28 cellular contexts compared by ENCODE assay signal in genomic region chr16:1887711-1888354, GRCh38. TPM values are rescaled to one million over a fixed set of nuclear protein-coding genes. Genes with fewer than 3 reads are reported as not detected.
"Had no signal": no experiment of that assay in that cellular context is flagged by ENCODE, and none has a peak within 500 bp of the region (broad histone marks: within the 10 kb centered on the region; RNA-seq: fewer than 3 reads in every experiment).

No MANE protein-coding gene starts in this region.

- ATAC-seq: activated CD8-positive, alpha-beta T cell treated with anti-CD3 and anti-CD28 coated beads, Interleukin-2, amount 10 ng/mL, durations not matched to agents 7 days and 5 days; activated naive CD4-positive, alpha-beta T cell treated with anti-CD3 and anti-CD28 coated beads, Interleukin-2, amount 50 U/mL, for 72 hours; foreskin keratinocyte; left lung; right lobe of liver; stimulated activated naive B cell treated with anti-CD40 and anti-IgM and Interleukin-4, amounts not matched to agents 10 μg/mL and 1 μg/mL and 100 μg/mL, for 72 hours had no signal

- H3K27ac ChIP-seq: foreskin keratinocyte, left lung, parathyroid adenoma, right lobe of liver, upper lobe of left lung, WERI-Rb-1 had no signal

- H3K36me3 ChIP-seq: left lung, right lobe of liver, upper lobe of left lung, WERI-Rb-1 had no signal

- H3K4me3 ChIP-seq: left lung, right lobe of liver, upper lobe of left lung had no signal

- H3K27me3 ChIP-seq: right lobe of liver, upper lobe of left lung had no signal

- H3K4me1 ChIP-seq: foreskin keratinocyte, left lung, upper lobe of left lung had no signal

- H3K9me3 ChIP-seq: left lung, right lobe of liver, upper lobe of left lung had no signal

- DNase-seq: activated CD4-positive, alpha-beta T cell treated with anti-CD3 and anti-CD28 coated beads, Interleukin-2, amount 10 ng/mL, durations not matched to agents 7 days and 5 days; activated CD4-positive, CD25-positive, alpha-beta regulatory T cell treated with anti-CD3 and anti-CD28 coated beads, Interleukin-2, amount 50 U/mL, for 72 hours; activated CD8-positive, alpha-beta T cell treated with anti-CD3 and anti-CD28 coated beads, Interleukin-2, amount 10 ng/mL, durations not matched to agents 7 days and 5 days; dermis blood vessel endothelial cell; effector CD8-positive, alpha-beta T cell; erythroblast; foreskin keratinocyte; nucleus accumbens; small intestine; stimulated activated CD4-positive, alpha-beta T cell treated with anti-CD3 and anti-CD28 coated beads, Interleukin-15, amount 100 ng/mL, for 24 hours; stimulated activated CD4-positive, alpha-beta T cell treated with anti-CD3 and anti-CD28 coated beads, Interleukin-2, amount 100 ng/mL, for 48 hours; stimulated activated CD8-positive, alpha-beta memory T cell treated with anti-CD3 and anti-CD28 coated beads, Interleukin-4, amount 100 ng/mL, for 48 hours; stimulated activated naive B cell treated with anti-CD40 and anti-IgM and Interleukin-4, amounts not matched to agents 10 μg/mL and 1 μg/mL and 100 μg/mL, for 72 hours; T-helper 1 cell; upper lobe of left lung; WERI-Rb-1 had no signal

RNA-seq across cellular contexts. Expression of gene MEIOB, which starts 15.9 kb away (rescaled TPM):
- total RNA-seq: activated CD4-positive, alpha-beta T cell treated with anti-CD3 and anti-CD28 coated beads, Interleukin-2, amount 10 ng/mL, durations not matched to agents 7 days and 5 days; activated CD8-positive, alpha-beta T cell treated with anti-CD3 and anti-CD28 coated beads, Interleukin-2, amount 10 ng/mL, durations not matched to agents 7 days and 5 days; activated T-helper 1 cell treated with anti-CD3 and anti-CD28 coated beads, Interleukin-12 subunit alpha, Interleukin-12 subunit beta, Interleukin-2, Interleukin-4 antibody, amounts not matched to agents 30 ng/mL and 10 ng/mL and 1 ng/mL, durations not matched to agents 14 hours and 24 hours and 36 hours; aorta; cardiac septum; dermis blood vessel endothelial cell; fibroblast of lung; left lung; lung microvascular endothelial cell; myocyte had no signal
- polyA plus RNA-seq: aorta, fibroblast of lung had no signal

RNA-seq across cellular contexts. Expression of gene HS3ST6, which starts 30.4 kb away (rescaled TPM):
- total RNA-seq: activated CD4-positive, alpha-beta T cell treated with anti-CD3 and anti-CD28 coated beads, Interleukin-2, amount 10 ng/mL, durations not matched to agents 7 days and 5 days; activated CD8-positive, alpha-beta T cell treated with anti-CD3 and anti-CD28 coated beads, Interleukin-2, amount 10 ng/mL, durations not matched to agents 7 days and 5 days; activated naive CD4-positive, alpha-beta T cell treated with anti-CD3 and anti-CD28 coated beads, Interleukin-2, amount 50 U/mL, for 72 hours; activated T-helper 1 cell treated with anti-CD3 and anti-CD28 coated beads, Interleukin-12 subunit alpha, Interleukin-12 subunit beta, Interleukin-2, Interleukin-4 antibody, amounts not matched to agents 30 ng/mL and 10 ng/mL and 1 ng/mL, durations not matched to agents 14 hours and 24 hours and 36 hours; aorta; cardiac septum; dermis blood vessel endothelial cell; fibroblast of lung; foreskin keratinocyte; lung microvascular endothelial cell; myocyte; pulmonary artery endothelial cell; right lobe of liver; temporal lobe had no signal
- polyA plus RNA-seq: fibroblast of lung had no signal
